ENCODE assay signal across 8 cellular contexts in the genomic region with DNA sequence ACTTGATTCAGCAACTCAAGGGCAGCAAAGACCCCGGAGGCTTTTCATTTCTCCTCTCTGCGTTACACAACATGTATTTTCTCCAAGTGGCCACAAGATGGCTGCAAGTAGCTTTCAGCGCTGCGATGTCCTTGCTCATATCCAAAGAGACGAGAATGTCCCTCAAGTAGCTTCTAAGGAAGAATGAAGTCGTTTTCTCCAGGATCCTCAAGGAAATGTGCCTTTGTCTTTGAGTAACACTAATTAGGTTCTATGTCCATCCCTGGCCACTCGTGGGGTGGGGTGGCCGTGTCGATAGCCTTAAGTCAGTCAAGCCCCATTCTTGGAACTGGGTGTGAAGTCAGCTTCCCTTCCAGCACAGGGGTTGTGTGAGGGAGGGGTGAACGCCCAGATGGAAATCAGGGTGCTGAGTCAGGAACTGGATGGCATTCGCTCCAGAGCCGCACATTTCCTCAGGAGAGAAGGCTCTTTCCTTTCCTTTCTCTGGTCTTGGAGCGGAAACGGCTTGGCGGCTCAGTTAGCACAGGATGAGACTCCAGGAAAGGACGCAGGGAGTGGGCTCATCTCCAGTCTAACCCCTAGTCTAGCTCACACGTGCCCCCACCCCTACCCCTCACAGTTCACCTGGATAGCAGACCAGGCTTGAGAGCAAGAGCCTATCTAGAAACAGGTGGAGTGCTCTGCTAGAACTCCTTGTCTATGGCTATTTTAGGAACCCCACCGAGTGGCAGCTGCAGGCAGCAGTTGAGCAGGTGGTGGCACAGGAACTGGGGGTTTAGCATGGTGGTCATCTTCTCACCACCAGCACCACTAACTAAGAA. TPM values are rescaled to one million over a fixed set of nuclear protein-coding genes. Genes with fewer than 3 reads are reported as not detected.
DNase-seq lines count a peak whose midpoint lies in the region; ATAC-seq and TF ChIP-seq lines count a peak whose summit lies in the region.

No MANE protein-coding gene starts in this region.

- H3K9me3 ChIP-seq in OCI-LY7 (ENCODE audit: low read length): no peaks in the 10 kb centered on the region
- H3K9me3 ChIP-seq in cardiac muscle cell (ENCODE audit: low read depth): no peaks in the 10 kb centered on the region

- intact Hi-C loops in OCI-LY7 (cut with micrococcal nuclease; ENCODE audit: unreplicated experiment) (loop anchor here (10.0 kb wide), 1 partner anchor 144 kb away; no protein-coding TSS in a partner anchor), posterior cingulate gyrus (cut with DNase I) (loop anchor here (2.0 to 5.0 kb wide), 2 partner anchors 102 to 422 kb away; no protein-coding TSS in a partner anchor)

- H2AFZ ChIP-seq in OCI-LY7 (ENCODE audit: low read length): no peak overlapping the region; the same call in 1 of the 2 replicates

- peaks cover 10% of the 10 kb centered on the region for H3K4me1 Mint-ChIP-seq in activated naive CD8-positive, alpha-beta T cell treated with anti-CD3 and anti-CD28 coated beads for 36 hours

- POLR2A ChIA-PET in OCI-LY7 (lab: Charles Lee): no interaction called here

- H3K9me2 ChIP-seq in OCI-LY7 (ENCODE audit: insufficient read depth, low read length): no peaks in the 10 kb centered on the region

- peak; percentile 79 for TF ChIP-seq RAD21 in Ishikawa (IDR thresholded peaks at IDR 0.05; ENCODE audit: low read depth)

- no peaks in the 10 kb centered on the region for H3K27me3 ChIP-seq in cardiac muscle cell

- H3K27ac ChIP-seq in OCI-LY7 (ENCODE audit: low read depth, low read length, poor library complexity, severe bottlenecking) (peak overlapping the region; percentile 39), cardiac muscle cell (no peak overlapping the region)

- no TSS peak for BruUV-seq in OCI-LY7 (replicated peaks; lab: Mats Ljungman, UMichigan)

- no peaks in the 10 kb centered on the region for H3K36me3 Mint-ChIP-seq in activated naive CD8-positive, alpha-beta T cell treated with anti-CD3 and anti-CD28 coated beads for 36 hours

- peak overlapping the region; percentile 13 for H3K4me2 ChIP-seq in OCI-LY7 (ENCODE audit: low read length)

- peaks cover 10% of the 10 kb centered on the region for H3K4me1 ChIP-seq in OCI-LY7 (ENCODE audit: insufficient read depth, low read length, poor library complexity, severe bottlenecking)
- H3K4me1 ChIP-seq in cardiac muscle cell (ENCODE audit: low read depth): peaks cover 4% of the 10 kb centered on the region

- no peak for ATAC-seq in HG03025 (IDR thresholded peaks at IDR 0.05; ENCODE audit: low FRiP score, unreplicated experiment)

- peak; percentile 10 for DNase-seq in stimulated activated CD4-positive, alpha-beta T cell treated with anti-CD3 and anti-CD28 coated beads, Interleukin-12 subunit alpha, Interleukin-12 subunit beta, amount 100 ng/mL, for 4 hours
- no peak for DNase-seq in stimulated activated CD4-positive, alpha-beta T cell treated with anti-CD3 and anti-CD28 coated beads, Interleukin-4, amount 100 ng/mL, for 1 hour
- DNase-seq in OCI-LY7 (ENCODE audit: low spot score) (peak; percentile 72), cardiac muscle cell (ENCODE audit: low read depth in 1 of 2, low spot score in 1 of 2) (peak; percentile 75 to 86), posterior cingulate gyrus (peak in 7 of 10 donors; percentile 11 to 87 (median 27))
- peak; percentile 8 for DNase-seq in activated naive CD8-positive, alpha-beta T cell treated with anti-CD3 and anti-CD28 coated beads for 36 hours

- no peaks in the 10 kb centered on the region for H4K20me1 ChIP-seq in OCI-LY7 (ENCODE audit: insufficient read depth, low read length)

- H3K79me2 ChIP-seq in OCI-LY7 (ENCODE audit: insufficient read depth, low read depth, low read length): no peaks in the 10 kb centered on the region

- TF ChIP-seq CTCF in OCI-LY7 (conservative IDR thresholded peaks at IDR 0.05; ENCODE audit: low read length): peak; percentile 91
- peak; percentile 84 for TF ChIP-seq CTCF in cardiac muscle cell (IDR thresholded peaks at IDR 0.05; ENCODE audit: low read depth, low read length)

- H3K4me3 ChIP-seq in OCI-LY7 (ENCODE audit: low read depth, low read length, poor library complexity, severe bottlenecking): no peak overlapping the region
- H3K4me3 ChIP-seq in cardiac muscle cell: no peak overlapping the region

- no peak overlapping the region for H3K27ac Mint-ChIP-seq in activated naive CD8-positive, alpha-beta T cell treated with anti-CD3 and anti-CD28 coated beads for 36 hours

- peak overlapping the region; percentile 30 for H3K4me3 Mint-ChIP-seq in activated naive CD8-positive, alpha-beta T cell treated with anti-CD3 and anti-CD28 coated beads for 36 hours

- peaks cover 9% of the 10 kb centered on the region for H3K27me3 Mint-ChIP-seq in activated naive CD8-positive, alpha-beta T cell treated with anti-CD3 and anti-CD28 coated beads for 36 hours

- no peak for TF ChIP-seq EP300 in Ishikawa (IDR thresholded peaks at IDR 0.05; ENCODE audit: borderline replicate concordance)

- H3K36me3 ChIP-seq in OCI-LY7 (ENCODE audit: insufficient read depth, low read length) (no peaks in the 10 kb centered on the region), cardiac muscle cell (no peaks in the 10 kb centered on the region)

- CTCF ChIA-PET in OCI-LY7 (lab: Charles Lee; ENCODE audit: unreplicated experiment): no interaction called here

- no peaks in the 10 kb centered on the region for H3K9me3 Mint-ChIP-seq in activated naive CD8-positive, alpha-beta T cell treated with anti-CD3 and anti-CD28 coated beads for 36 hours

TF ChIP-seq in Ishikawa, 13 proteins besides CTCF, POLR2A, EP300 and RAD21:
- TF ChIP-seq TAF1 (IDR thresholded peaks at IDR 0.05; ENCODE audit: low read depth) (no peak), TCF12 (IDR thresholded peaks at IDR 0.05; ENCODE audit: low read depth) (no peak), NFIC (IDR thresholded peaks at IDR 0.05) (no peak), CREB1 (IDR thresholded peaks at IDR 0.05; ENCODE audit: low read depth) (no peak), USF1 (IDR thresholded peaks at IDR 0.05) (no peak), MAX (IDR thresholded peaks at IDR 0.05) (no peak), ZBTB7A (IDR thresholded peaks at IDR 0.05; ENCODE audit: low read depth) (no peak), TEAD4 (IDR thresholded peaks at IDR 0.05) (no peak), FOXM1 (IDR thresholded peaks at IDR 0.05; ENCODE audit: borderline replicate concordance, low read depth) (no peak)
- TF ChIP-seq, protein P1, sequence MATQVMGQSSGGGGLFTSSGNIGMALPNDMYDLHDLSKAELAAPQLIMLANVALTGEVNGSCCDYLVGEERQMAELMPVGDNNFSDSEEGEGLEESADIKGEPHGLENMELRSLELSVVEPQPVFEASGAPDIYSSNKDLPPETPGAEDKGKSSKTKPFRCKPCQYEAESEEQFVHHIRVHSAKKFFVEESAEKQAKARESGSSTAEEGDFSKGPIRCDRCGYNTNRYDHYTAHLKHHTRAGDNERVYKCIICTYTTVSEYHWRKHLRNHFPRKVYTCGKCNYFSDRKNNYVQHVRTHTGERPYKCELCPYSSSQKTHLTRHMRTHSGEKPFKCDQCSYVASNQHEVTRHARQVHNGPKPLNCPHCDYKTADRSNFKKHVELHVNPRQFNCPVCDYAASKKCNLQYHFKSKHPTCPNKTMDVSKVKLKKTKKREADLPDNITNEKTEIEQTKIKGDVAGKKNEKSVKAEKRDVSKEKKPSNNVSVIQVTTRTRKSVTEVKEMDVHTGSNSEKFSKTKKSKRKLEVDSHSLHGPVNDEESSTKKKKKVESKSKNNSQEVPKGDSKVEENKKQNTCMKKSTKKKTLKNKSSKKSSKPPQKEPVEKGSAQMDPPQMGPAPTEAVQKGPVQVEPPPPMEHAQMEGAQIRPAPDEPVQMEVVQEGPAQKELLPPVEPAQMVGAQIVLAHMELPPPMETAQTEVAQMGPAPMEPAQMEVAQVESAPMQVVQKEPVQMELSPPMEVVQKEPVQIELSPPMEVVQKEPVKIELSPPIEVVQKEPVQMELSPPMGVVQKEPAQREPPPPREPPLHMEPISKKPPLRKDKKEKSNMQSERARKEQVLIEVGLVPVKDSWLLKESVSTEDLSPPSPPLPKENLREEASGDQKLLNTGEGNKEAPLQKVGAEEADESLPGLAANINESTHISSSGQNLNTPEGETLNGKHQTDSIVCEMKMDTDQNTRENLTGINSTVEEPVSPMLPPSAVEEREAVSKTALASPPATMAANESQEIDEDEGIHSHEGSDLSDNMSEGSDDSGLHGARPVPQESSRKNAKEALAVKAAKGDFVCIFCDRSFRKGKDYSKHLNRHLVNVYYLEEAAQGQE (IDR thresholded peaks at IDR 0.05; ENCODE audit: low read depth): no peak

RNA-seq across cellular contexts. Expression of gene NNMT, which starts 44.3 kb away (rescaled TPM):
- total RNA-seq in OCI-LY7 (2014; rRNA removed; shearing (Covaris generic)): not detected in 2 replicates
- total RNA-seq in OCI-LY7 (2022) (not detected in 2 replicates), cardiac muscle cell (not detected in 2 replicates)
- total RNA-seq in activated naive CD8-positive, alpha-beta T cell treated with anti-CD3 and anti-CD28 coated beads for 36 hours: not detected
- 2.0 and 2.1 TPM in 2 replicates for polyA plus RNA-seq in cardiac muscle cell

RNA-seq across cellular contexts. Expression of gene C11orf71, which starts 59.8 kb away (rescaled TPM):
- total RNA-seq in OCI-LY7 (2014; rRNA removed; shearing (Covaris generic)): 13.5 and 28.7 TPM in 2 replicates
- total RNA-seq in OCI-LY7 (2022) (12.8 and 13.2 TPM in 2 replicates), cardiac muscle cell (10.5 and 21.7 TPM in 2 replicates)
- 1 to 10 TPM; 5.7 to 6.2 TPM for total RNA-seq in activated naive CD8-positive, alpha-beta T cell treated with anti-CD3 and anti-CD28 coated beads for 36 hours
- polyA plus RNA-seq in cardiac muscle cell: 16.7 TPM in 2 replicates

RNA-seq across cellular contexts. Expression of gene RBM7, which starts 59.9 kb away (rescaled TPM):
- total RNA-seq in OCI-LY7 (2014; rRNA removed; shearing (Covaris generic)): 21.3 and 28.6 TPM in 2 replicates
- 26.3 and 28.6 TPM in 2 replicates for total RNA-seq in OCI-LY7 (2022)
- total RNA-seq in activated naive CD8-positive, alpha-beta T cell treated with anti-CD3 and anti-CD28 coated beads for 36 hours: 10 to 100 TPM; 45.4 to 47.3 TPM
- total RNA-seq in cardiac muscle cell: 20.6 and 43.5 TPM in 2 replicates
- 35.2 and 48.0 TPM in 2 replicates for polyA plus RNA-seq in cardiac muscle cell
